1 cellular context compared by ENCODE assay signal in genomic region chr19:52191374-52191773, GRCh38.
TF ChIP-seq lines count a peak whose summit lies in the region.

No MANE protein-coding gene starts in this region.

TF ChIP-seq in GM12878, 131 proteins besides CTCF, POLR2A, EP300 and RAD21:
- TF ChIP-seq KLF5 (IDR thresholded peaks at IDR 0.05; ENCODE audit: partially characterized antibody) (no peak), GABPA (IDR thresholded peaks at IDR 0.05; ENCODE audit: low read depth) (no peak), MAX (IDR thresholded peaks at IDR 0.05; ENCODE audit: low read depth, low read length) (no peak), MXI1 (IDR thresholded peaks at IDR 0.05; ENCODE audit: low read depth, low read length) (no peak), PKNOX1 (IDR thresholded peaks at IDR 0.05) (no peak), CREB1 (IDR thresholded peaks at IDR 0.05; ENCODE audit: low read depth) (no peak), NKRF (conservative IDR thresholded peaks at IDR 0.05) (no peak), TCF3 (IDR thresholded peaks at IDR 0.05; ENCODE audit: borderline replicate concordance, insufficient read depth, low read depth, low read length) (no peak), ZSCAN29 (IDR thresholded peaks at IDR 0.05) (no peak), SMC3 (IDR thresholded peaks at IDR 0.05; ENCODE audit: borderline replicate concordance, low read length) (no peak)
TF ChIP-seq in GM12878: peak in this region for 0.
